Comparison of ENCODE assay signal across 18 cellular contexts in genomic region chrX:55794420-55794819, GRCh38.
DNase-seq lines count a peak whose midpoint lies in the region; ATAC-seq, FAIRE-seq and TF ChIP-seq lines count a peak whose summit lies in the region.
"Had no signal": no experiment of that assay in that cellular context is flagged by ENCODE, and none has a peak within 500 bp of the region (broad histone marks: within the 10 kb centered on the region; RNA-seq: fewer than 3 reads in every experiment).

No MANE protein-coding gene starts in this region.

- H3K4me2 ChIP-seq in astrocyte (ENCODE audit: low read length): no peak overlapping the region

- no peaks in the 10 kb centered on the region for H3K36me3 Mint-ChIP-seq in astrocyte (ENCODE audit: low read depth, unreplicated experiment)

- H3K9me3 ChIP-seq in astrocyte (ENCODE audit: insufficient read depth, low read depth, low read length): no peaks in the 10 kb centered on the region
- H3K9me3 ChIP-seq: colonic mucosa, gastroesophageal sphincter, SJSA1, suprapubic skin had no signal

- TF ChIP-seq CTCF in GM20000 (IDR thresholded peaks at IDR 0.05; ENCODE audit: extremely low read depth, missing control alignments): no peak
- TF ChIP-seq CTCF in astrocyte (IDR thresholded peaks at IDR 0.05; ENCODE audit: insufficient read depth, low read depth, low read length): no peak

- no peaks in the 10 kb centered on the region for H3K4me1 ChIP-seq in astrocyte (ENCODE audit: insufficient read depth, low read length)
- H3K4me1 ChIP-seq: colonic mucosa, gastroesophageal sphincter, parathyroid adenoma, SJSA1, suprapubic skin had no signal

- H3K4me3 ChIP-seq in astrocyte (ENCODE audit: insufficient read depth, low read depth, low read length): no peak overlapping the region
- H3K4me3 ChIP-seq: colonic mucosa, gastroesophageal sphincter, lung, SJSA1, suprapubic skin had no signal

- H3K79me2 ChIP-seq in astrocyte (ENCODE audit: insufficient read depth, low read length): no peaks in the 10 kb centered on the region
- H3K79me2 ChIP-seq: parathyroid adenoma had no signal

- H2AFZ ChIP-seq in astrocyte (ENCODE audit: low read depth, low read length): no peak overlapping the region
- H2AFZ ChIP-seq: parathyroid adenoma had no signal

- peaks cover 7% of the 10 kb centered on the region for H3K4me1 Mint-ChIP-seq in astrocyte (ENCODE audit: low read depth, unreplicated experiment)

- no peak overlapping the region for H3K27ac Mint-ChIP-seq in astrocyte (ENCODE audit: unreplicated experiment)

- H3K4me3 Mint-ChIP-seq in astrocyte (ENCODE audit: unreplicated experiment): no peak overlapping the region

- no peaks in the 10 kb centered on the region for H4K20me1 ChIP-seq in astrocyte (ENCODE audit: insufficient read depth, low read length)

- H3K9me3 Mint-ChIP-seq in astrocyte (ENCODE audit: unreplicated experiment): no peaks in the 10 kb centered on the region

- FAIRE-seq in astrocyte (lab: Jason Lieb, UNC): peak; percentile 13

- H3K9ac ChIP-seq in astrocyte (ENCODE audit: low read length): no peak overlapping the region
- H3K9ac ChIP-seq: parathyroid adenoma had no signal

- DNase-seq in GM20000 (ENCODE audit: low spot score) (peak; percentile 9), astrocyte (ENCODE audit: low read depth) (no peak), NCI-H2029 (lab: John Stamatoyannopoulos, UW) (no peak), pons (ENCODE audit: low spot score) (no peak), occipital lobe (lab: John Stamatoyannopoulos, UW) (no peak)
- DNase-seq: activated CD4-positive, CD25-positive, alpha-beta regulatory T cell treated with anti-CD3 and anti-CD28 coated beads, Interleukin-2, amount 50 U/mL, for 72 hours; activated naive CD4-positive, alpha-beta T cell treated with Interleukin-2 at 50 U/mL for 16 hours; colonic mucosa; COR-L47; NCI-H524 treated with DMSO at 0.1 percent for 48 hours; stimulated activated CD4-positive, alpha-beta T cell treated with anti-CD3 and anti-CD28 coated beads, Interleukin-4, amount 100 ng/mL, for 24 hours had no signal

- H3K36me3 ChIP-seq in astrocyte (ENCODE audit: insufficient read depth, low read length): no peaks in the 10 kb centered on the region
- H3K36me3 ChIP-seq: colonic mucosa, gastroesophageal sphincter, SJSA1, suprapubic skin had no signal

- ATAC-seq in GM18519 (IDR thresholded peaks at IDR 0.05; ENCODE audit: low FRiP score, unreplicated experiment): peak; percentile 87
- ATAC-seq in HG02885 (IDR thresholded peaks at IDR 0.05; ENCODE audit: poor library complexity, unreplicated experiment): peak; percentile 95
- ATAC-seq: gastroesophageal sphincter had no signal

- no peaks in the 10 kb centered on the region for H3K27me3 ChIP-seq in astrocyte (ENCODE audit: insufficient read depth, low read length)
- H3K27me3 ChIP-seq: colonic mucosa, gastroesophageal sphincter, SJSA1, suprapubic skin had no signal

- H3K27me3 Mint-ChIP-seq in astrocyte (ENCODE audit: low read depth, unreplicated experiment): no peaks in the 10 kb centered on the region

- no peak overlapping the region for H3K27ac ChIP-seq in astrocyte (ENCODE audit: low read depth, low read length)
- H3K27ac ChIP-seq: colonic mucosa, gastroesophageal sphincter, parathyroid adenoma, SJSA1, suprapubic skin had no signal
